1 cellular context compared by ENCODE assay signal in the genomic region with DNA sequence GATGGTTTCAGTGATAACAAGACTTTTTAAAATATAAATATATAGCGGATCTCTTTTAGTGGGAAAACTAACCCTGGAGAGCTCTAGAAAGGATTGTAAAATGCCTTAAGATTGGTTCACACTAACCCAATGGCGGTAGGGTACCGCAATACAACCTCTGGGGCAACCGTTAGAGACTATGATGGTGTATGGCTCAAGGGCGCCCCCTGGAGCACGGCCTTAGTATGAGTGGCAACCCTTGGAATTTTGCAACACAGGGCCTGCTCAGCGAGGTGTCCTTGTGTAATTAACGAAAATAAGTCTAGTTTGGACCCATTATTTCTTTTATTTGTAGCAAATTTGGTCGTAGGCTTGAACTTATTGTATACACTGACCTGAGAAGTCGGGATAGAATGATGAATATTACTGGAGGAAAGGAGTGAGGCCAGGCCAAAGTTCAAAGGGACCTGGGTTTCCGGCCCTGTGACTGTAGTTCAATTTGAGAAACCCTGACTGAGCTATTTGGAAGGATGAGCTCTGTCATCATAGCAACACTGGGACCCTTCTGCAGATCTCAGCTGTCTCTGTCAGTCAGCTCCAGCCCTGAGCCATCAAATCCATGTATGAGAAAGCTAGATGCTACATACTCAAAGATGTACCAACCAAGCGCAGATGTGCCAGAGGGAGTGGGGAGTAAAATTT.
TF ChIP-seq lines count a peak whose summit lies in the region.

No MANE protein-coding gene starts in this region.

TF ChIP-seq in HEK293, 187 proteins besides CTCF, POLR2A, EP300 and RAD21 (continued from another document):
- TF ChIP-seq, protein P1, sequence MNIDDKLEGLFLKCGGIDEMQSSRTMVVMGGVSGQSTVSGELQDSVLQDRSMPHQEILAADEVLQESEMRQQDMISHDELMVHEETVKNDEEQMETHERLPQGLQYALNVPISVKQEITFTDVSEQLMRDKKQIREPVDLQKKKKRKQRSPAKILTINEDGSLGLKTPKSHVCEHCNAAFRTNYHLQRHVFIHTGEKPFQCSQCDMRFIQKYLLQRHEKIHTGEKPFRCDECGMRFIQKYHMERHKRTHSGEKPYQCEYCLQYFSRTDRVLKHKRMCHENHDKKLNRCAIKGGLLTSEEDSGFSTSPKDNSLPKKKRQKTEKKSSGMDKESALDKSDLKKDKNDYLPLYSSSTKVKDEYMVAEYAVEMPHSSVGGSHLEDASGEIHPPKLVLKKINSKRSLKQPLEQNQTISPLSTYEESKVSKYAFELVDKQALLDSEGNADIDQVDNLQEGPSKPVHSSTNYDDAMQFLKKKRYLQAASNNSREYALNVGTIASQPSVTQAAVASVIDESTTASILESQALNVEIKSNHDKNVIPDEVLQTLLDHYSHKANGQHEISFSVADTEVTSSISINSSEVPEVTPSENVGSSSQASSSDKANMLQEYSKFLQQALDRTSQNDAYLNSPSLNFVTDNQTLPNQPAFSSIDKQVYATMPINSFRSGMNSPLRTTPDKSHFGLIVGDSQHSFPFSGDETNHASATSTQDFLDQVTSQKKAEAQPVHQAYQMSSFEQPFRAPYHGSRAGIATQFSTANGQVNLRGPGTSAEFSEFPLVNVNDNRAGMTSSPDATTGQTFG (tag by site-specific recombination; IDR thresholded peaks at IDR 0.05; ENCODE audit: borderline replicate concordance): no peak
